ENCODE assay signal across 29 cellular contexts in the genomic region with DNA sequence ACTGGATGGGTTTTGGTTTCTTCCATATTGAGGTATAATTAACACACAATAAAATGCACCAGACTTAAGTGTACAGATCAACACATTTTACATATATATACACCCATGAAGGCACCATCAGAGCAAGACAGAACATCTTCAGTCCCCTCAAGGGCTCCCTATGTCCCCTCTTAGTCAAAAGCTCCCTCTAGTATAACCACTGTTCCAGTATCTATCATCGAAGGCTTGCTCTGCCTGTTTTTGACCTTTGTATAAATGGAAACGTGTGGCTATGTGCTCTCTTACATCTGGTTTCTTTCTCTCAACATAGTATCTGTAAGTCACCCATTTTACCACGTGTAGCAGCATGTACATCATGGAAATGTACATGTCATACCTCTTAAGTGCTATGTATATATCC.
"Had no signal": no experiment of that assay in that cellular context is flagged by ENCODE, and none has a peak within 500 bp of the region (broad histone marks: within the 10 kb centered on the region; RNA-seq: fewer than 3 reads in every experiment).

No MANE protein-coding gene starts in this region.

- H3K36me3 Mint-ChIP-seq: activated naive CD4-positive, alpha-beta T cell treated with anti-CD3 and anti-CD28 coated beads, Interleukin-2, amount 10 ng/mL, durations not matched to agents 7 days and 5 days; activated naive CD4-positive, alpha-beta T cell treated with anti-CD3 and anti-CD28 coated beads, Interleukin-2, amount 50 U/mL, for 72 hours had no signal

- H3K9me3 Mint-ChIP-seq: activated naive CD4-positive, alpha-beta T cell treated with anti-CD3 and anti-CD28 coated beads, Interleukin-2, amount 10 ng/mL, durations not matched to agents 7 days and 5 days; activated naive CD4-positive, alpha-beta T cell treated with anti-CD3 and anti-CD28 coated beads, Interleukin-2, amount 50 U/mL, for 72 hours; activated T-cell treated with anti-CD3 and anti-CD28 coated beads, Interleukin-2, amount 50 U/mL, for 24 hours; activated T-cell treated with anti-CD3 and anti-CD28 coated beads, Interleukin-2, amount 50 U/mL, for 72 hours; effector memory CD8-positive, alpha-beta T cell had no signal

- H3K4me1 Mint-ChIP-seq: activated naive CD4-positive, alpha-beta T cell treated with anti-CD3 and anti-CD28 coated beads, Interleukin-2, amount 10 ng/mL, durations not matched to agents 7 days and 5 days had no signal

- H3K9me3 ChIP-seq: adrenal gland, body of pancreas, esophagus muscularis mucosa, gastrocnemius medialis, heart left ventricle had no signal

- H3K36me3 ChIP-seq: adrenal gland, cardiac muscle cell, esophagus muscularis mucosa, gastrocnemius medialis, heart left ventricle had no signal

- H3K4me3 ChIP-seq: adrenal gland, body of pancreas, cardiac muscle cell, esophagus muscularis mucosa, gastrocnemius medialis, heart left ventricle had no signal

- H3K4me3 Mint-ChIP-seq: activated naive CD4-positive, alpha-beta T cell treated with anti-CD3 and anti-CD28 coated beads, Interleukin-2, amount 10 ng/mL, durations not matched to agents 7 days and 5 days; activated T-cell treated with anti-CD3 and anti-CD28 coated beads, Interleukin-2, amount 50 U/mL, for 24 hours; activated T-cell treated with anti-CD3 and anti-CD28 coated beads, Interleukin-2, amount 50 U/mL, for 72 hours; effector memory CD8-positive, alpha-beta T cell had no signal

- H3K27me3 ChIP-seq: adrenal gland, body of pancreas, cardiac muscle cell, esophagus muscularis mucosa, gastrocnemius medialis, heart left ventricle had no signal

- ATAC-seq: activated naive CD4-positive, alpha-beta T cell treated with anti-CD3 and anti-CD28 coated beads, Interleukin-2, amount 50 U/mL, for 72 hours; body of pancreas; effector memory CD8-positive, alpha-beta T cell; foreskin keratinocyte; gastrocnemius medialis; heart left ventricle had no signal

- DNase-seq: activated CD4-positive, alpha-beta T cell treated with anti-CD3 and anti-CD28 coated beads for 4 hours; activated CD4-positive, alpha-beta T cell treated with anti-CD3 and anti-CD28 coated beads, Interleukin-2, amount 50 U/mL, for 1 hour; activated CD4-positive, alpha-beta T cell treated with anti-CD3 and anti-CD28 coated beads, Interleukin-2, amount 50 U/mL, for 48 hours; activated CD4-positive, CD25-positive, alpha-beta regulatory T cell; activated CD4-positive, CD25-positive, alpha-beta regulatory T cell treated with anti-CD3 and anti-CD28 coated beads, Interleukin-2, amount 50 U/mL, for 72 hours; activated CD8-positive, alpha-beta memory T cell treated with anti-CD3 and anti-CD28 coated beads, Interleukin-2, amount 50 U/mL, for 48 hours; activated gamma-delta T cell; activated naive CD4-positive, alpha-beta T cell; activated naive CD4-positive, alpha-beta T cell treated with anti-CD3 and anti-CD28 coated beads, Interleukin-2, amount 10 ng/mL, durations not matched to agents 7 days and 5 days; activated T-cell treated with anti-CD3 and anti-CD28 coated beads for 4 hours; activated T-cell treated with anti-CD3 and anti-CD28 coated beads, Interleukin-2, amount 50 U/mL, for 24 hours; activated T-cell treated with anti-CD3 and anti-CD28 coated beads, Interleukin-2, amount 50 U/mL, for 72 hours; adrenal gland; amygdala; aorta; body of pancreas; cortex of kidney; dermis blood vessel endothelial cell; effector CD4-positive, alpha-beta T cell; effector memory CD8-positive, alpha-beta T cell; erythroblast; foreskin keratinocyte; gastrocnemius medialis; glutamatergic neuron; heart left ventricle; T-helper 2 cell had no signal

- H3K4me1 ChIP-seq: adrenal gland, esophagus muscularis mucosa, foreskin keratinocyte, gastrocnemius medialis, heart left ventricle had no signal

- H3K27ac ChIP-seq: adrenal gland, body of pancreas, cardiac muscle cell, esophagus muscularis mucosa, foreskin keratinocyte, gastrocnemius medialis, heart left ventricle had no signal

- H3K27ac Mint-ChIP-seq: activated naive CD4-positive, alpha-beta T cell treated with anti-CD3 and anti-CD28 coated beads, Interleukin-2, amount 10 ng/mL, durations not matched to agents 7 days and 5 days; activated naive CD4-positive, alpha-beta T cell treated with anti-CD3 and anti-CD28 coated beads, Interleukin-2, amount 50 U/mL, for 72 hours; activated T-cell treated with anti-CD3 and anti-CD28 coated beads, Interleukin-2, amount 50 U/mL, for 24 hours; activated T-cell treated with anti-CD3 and anti-CD28 coated beads, Interleukin-2, amount 50 U/mL, for 72 hours; effector memory CD8-positive, alpha-beta T cell had no signal
